Comparison of ENCODE assay signal across 16 cellular contexts in the genomic region with DNA sequence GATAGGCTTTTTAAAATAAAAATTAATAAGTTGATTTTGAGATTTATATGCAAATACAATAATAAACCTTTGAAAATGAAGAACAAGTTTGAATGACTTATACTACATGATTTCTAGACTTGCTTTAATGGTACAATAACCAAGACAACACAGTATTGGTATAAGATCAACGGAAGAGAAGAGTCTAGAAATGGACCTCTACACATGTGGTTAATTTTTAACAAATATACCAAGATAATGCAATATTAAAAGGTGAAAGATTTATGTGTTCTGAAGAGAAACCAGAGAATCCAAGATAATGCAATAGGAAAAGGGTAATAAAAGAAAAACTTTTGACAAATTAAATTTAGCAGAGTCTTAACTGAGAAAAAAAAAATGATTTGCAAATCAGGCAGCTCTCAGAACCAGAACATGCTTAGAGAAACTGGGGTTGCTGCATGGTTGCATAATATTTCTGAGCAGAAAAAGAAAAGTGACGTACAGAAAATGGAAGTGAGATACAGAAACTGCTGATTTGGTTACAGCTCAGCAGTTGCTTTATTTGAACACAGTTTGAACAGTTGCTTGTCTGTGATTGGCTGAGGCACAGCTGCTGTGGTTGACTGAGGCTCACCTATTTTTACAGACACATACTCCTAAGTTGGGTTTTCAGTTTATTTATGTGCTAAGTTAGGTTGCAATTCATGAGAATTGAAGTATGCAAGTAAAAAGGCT.
A peak's percentile ranks its signal among the peaks of the same experiment; 100 is the strongest.
DNase-seq lines count a peak whose midpoint lies in the region; ATAC-seq and TF ChIP-seq lines count a peak whose summit lies in the region.
"Had no signal": no experiment of that assay in that cellular context is flagged by ENCODE, and none has a peak within 500 bp of the region (broad histone marks: within the 10 kb centered on the region; RNA-seq: fewer than 3 reads in every experiment).

No MANE protein-coding gene starts in this region.

- POLR2A ChIA-PET in CD8-positive, alpha-beta T cell (lab: Charles Lee), result no interaction called here

- H3K4me3 Mint-ChIP-seq in effector memory CD8-positive, alpha-beta T cell, result no peak overlapping the region
- H3K4me3 Mint-ChIP-seq in CD8-positive, alpha-beta T cell, result no peak overlapping the region

- H3K9me3 ChIP-seq in CD8-positive, alpha-beta T cell (ENCODE audit: low read length), result no peaks in the 10 kb centered on the region
- H3K9me3 ChIP-seq: adrenal gland, BE2C, lower lobe of right lung had no signal

- no peaks in the 10 kb centered on the region for H3K4me1 Mint-ChIP-seq in effector memory CD8-positive, alpha-beta T cell (ENCODE audit: low read depth in 2 of 2)
- H3K4me1 Mint-ChIP-seq in CD8-positive, alpha-beta T cell (ENCODE audit: low read depth), result no peaks in the 10 kb centered on the region

- DNase-seq in RPMI8226, result peak; percentile 21
- no peak for DNase-seq in effector memory CD8-positive, alpha-beta T cell
- DNase-seq in CD8-positive, alpha-beta T cell, result no peak
- no peak for DNase-seq in NCI-H748 treated with DMSO at 0.1 percent for 48 hours (lab: John Stamatoyannopoulos, UW)
- DNase-seq: BE2C, dermis blood vessel endothelial cell, glutamatergic neuron, Kasumi-1, lower lobe of right lung, NCI-H510A treated with DMSO at 0.1 percent for 48 hours, T-helper 1 cell had no signal

- H3K9me3 Mint-ChIP-seq in effector memory CD8-positive, alpha-beta T cell, result no peaks in the 10 kb centered on the region
- no peaks in the 10 kb centered on the region for H3K9me3 Mint-ChIP-seq in CD8-positive, alpha-beta T cell

- CTCF ChIA-PET in CD8-positive, alpha-beta T cell (lab: Charles Lee), result no interaction called here

- H3K27me3 Mint-ChIP-seq in effector memory CD8-positive, alpha-beta T cell, result peaks cover 0 to 2% of the 10 kb centered on the region in 2 donors
- no peaks in the 10 kb centered on the region for H3K27me3 Mint-ChIP-seq in CD8-positive, alpha-beta T cell (ENCODE audit: low read depth)

- no peak overlapping the region for H3K4me3 ChIP-seq in CD8-positive, alpha-beta T cell (ENCODE audit: low read depth, low read length)
- H3K4me3 ChIP-seq: adrenal gland, lower lobe of right lung had no signal

- no peak for TF ChIP-seq CTCF in CD8-positive, alpha-beta T cell (IDR thresholded peaks at IDR 0.05)

- H3K27ac Mint-ChIP-seq in effector memory CD8-positive, alpha-beta T cell, result no peak overlapping the region
- H3K27ac Mint-ChIP-seq in CD8-positive, alpha-beta T cell, result no peak overlapping the region

- H3K4me1 ChIP-seq in CD8-positive, alpha-beta T cell (ENCODE audit: insufficient read depth, low read length), result no peaks in the 10 kb centered on the region
- H3K4me1 ChIP-seq: adrenal gland, BE2C, lower lobe of right lung had no signal

- no peaks in the 10 kb centered on the region for H3K36me3 ChIP-seq in CD8-positive, alpha-beta T cell (ENCODE audit: insufficient read depth, low read length)
- H3K36me3 ChIP-seq: adrenal gland, BE2C, lower lobe of right lung had no signal

- ATAC-seq in GM18502 (IDR thresholded peaks at IDR 0.05; ENCODE audit: poor library complexity, unreplicated experiment), result peak; percentile 72
- ATAC-seq in GM21360 (IDR thresholded peaks at IDR 0.05; ENCODE audit: unreplicated experiment), result peak; percentile 72
- peak; percentile 74 for ATAC-seq in HG03039 (IDR thresholded peaks at IDR 0.05; ENCODE audit: unreplicated experiment)
- ATAC-seq in effector memory CD8-positive, alpha-beta T cell (replicated peaks), result no peak
- no peak for ATAC-seq in CD8-positive, alpha-beta T cell
- no peak for ATAC-seq in GM21825 (IDR thresholded peaks at IDR 0.05; ENCODE audit: unreplicated experiment)
- ATAC-seq: lower lobe of right lung had no signal

- intact Hi-C loops in CD8-positive, alpha-beta T cell (cut with DNase I, micrococcal nuclease), result no loop called here

- no peaks in the 10 kb centered on the region for H3K36me3 Mint-ChIP-seq in effector memory CD8-positive, alpha-beta T cell (ENCODE audit: insufficient read depth)
- no peaks in the 10 kb centered on the region for H3K36me3 Mint-ChIP-seq in CD8-positive, alpha-beta T cell

- H3K27ac ChIP-seq in CD8-positive, alpha-beta T cell (ENCODE audit: low read depth, low read length), result no peak overlapping the region
- H3K27ac ChIP-seq: adrenal gland, lower lobe of right lung had no signal

- no peaks in the 10 kb centered on the region for H3K27me3 ChIP-seq in CD8-positive, alpha-beta T cell (ENCODE audit: insufficient read depth, low read length)
- H3K27me3 ChIP-seq: adrenal gland had no signal

Comparison
In these comparisons a context has a peak if more than half of its experiments do, and no peak if none do; other contexts are left out.
1. ATAC-seq: peak in GM18502 (single experiment), GM21360 (single experiment) and HG03039 (single experiment); none in effector memory CD8-positive, alpha-beta T cell (single experiment), CD8-positive, alpha-beta T cell (single experiment) and GM21825 (single experiment).